ENCODE assay signal across 24 cellular contexts in genomic region chr3:167892204-167892603, GRCh38.
"Had no signal": no experiment of that assay in that cellular context is flagged by ENCODE, and none has a peak within 500 bp of the region (broad histone marks: within the 10 kb centered on the region; RNA-seq: fewer than 3 reads in every experiment).

No MANE protein-coding gene starts in this region.

- H3K9ac ChIP-seq: KMS-11, SK-N-SH had no signal

- H3K9me3 ChIP-seq: ascending aorta, SJSA1, SK-N-SH had no signal

- DNase-seq: activated CD4-positive, alpha-beta T cell treated with anti-CD3 and anti-CD28 coated beads, Interleukin-2, amount 10 ng/mL, durations not matched to agents 24 days and 14 days; activated CD4-positive, alpha-beta T cell treated with anti-CD3 and anti-CD28 coated beads, Interleukin-2, amount 50 U/mL, for 4 hours; activated CD8-positive, alpha-beta T cell treated with anti-CD3 and anti-CD28 coated beads for 36 hours; activated gamma-delta T cell; activated naive CD4-positive, alpha-beta T cell treated with Interleukin-2 at 50 U/mL for 16 hours; activated naive CD8-positive, alpha-beta T cell treated with anti-CD3 and anti-CD28 coated beads, Interleukin-2, amount 10 ng/mL, durations not matched to agents 7 days and 5 days; activated T-cell treated with anti-CD3 and anti-CD28 coated beads, Interleukin-2, amount 50 U/mL, for 1 hour; activated T-cell treated with anti-CD3 and anti-CD28 coated beads, Interleukin-2, amount 50 U/mL, for 72 hours; amygdala; MV-4-11; NCI-H1092; NCI-H1436 treated with DMSO at 0.1 percent for 48 hours; NCI-H1694 treated with DMSO at 0.1 percent for 48 hours; NCI-H2029; NCI-H345; NCI-H524 treated with DMSO at 0.1 percent for 48 hours; SHP77; SK-N-SH had no signal

- H3K4me2 ChIP-seq: KMS-11, SK-N-SH had no signal

- H3K27me3 ChIP-seq: ascending aorta, SJSA1 had no signal

- H3K36me3 ChIP-seq: ascending aorta, SJSA1 had no signal

- FAIRE-seq: TTC549 had no signal

- H3K4me1 ChIP-seq: ascending aorta, SJSA1 had no signal

- H3K27ac ChIP-seq: ascending aorta, KMS-11, SJSA1 had no signal

- H3K4me3 ChIP-seq: ascending aorta, SJSA1 had no signal

- ATAC-seq: activated CD8-positive, alpha-beta T cell treated with anti-CD3 and anti-CD28 coated beads for 36 hours; activated T-cell treated with anti-CD3 and anti-CD28 coated beads, Interleukin-2, amount 50 U/mL, for 72 hours; activated T-helper 17 cell treated with anti-CD3 and anti-CD28 coated beads, Interleukin-2, amount 50 U/mL, for 72 hours; Panc1 had no signal
